In genomic region chr2:127024769-127025356, GRCh38 we compare ENCODE assay signal across 9 cellular contexts.
DNase-seq lines count a peak whose midpoint lies in the region; ATAC-seq, FAIRE-seq and TF ChIP-seq lines count a peak whose summit lies in the region.
"Had no signal": no experiment of that assay in that cellular context is flagged by ENCODE, and none has a peak within 500 bp of the region (broad histone marks: within the 10 kb centered on the region; RNA-seq: fewer than 3 reads in every experiment).

No MANE protein-coding gene starts in this region.

- no peak for FAIRE-seq in urothelium cell line (lab: Jason Lieb, UNC)
- FAIRE-seq: endometrium had no signal

- peak overlapping the region; percentile 63 for H3K4me3 ChIP-seq in epithelial cell of proximal tubule (ENCODE audit: low read depth, low read length)

- ATAC-seq in GM21423 (IDR thresholded peaks at IDR 0.05; ENCODE audit: unreplicated experiment) (peak; percentile 7), HG02981 (IDR thresholded peaks at IDR 0.05; ENCODE audit: unreplicated experiment) (no peak)

- TF ChIP-seq CTCF in epithelial cell of proximal tubule (conservative IDR thresholded peaks at IDR 0.05; ENCODE audit: low read depth, low read length): peak; percentile 45

- DNase-seq in Ammon's horn (ENCODE audit: low spot score) (peak; percentile 64), NCI-H82 treated with DMSO at 0.1 percent for 48 hours (lab: John Stamatoyannopoulos, UW; ENCODE audit: unreplicated experiment) (peak; percentile 88), epithelial cell of proximal tubule (ENCODE audit: low read depth) (no peak), mucosa of gallbladder (ENCODE audit: low spot score) (peak; percentile 34), urothelium cell line (ENCODE audit: low spot score) (peak; percentile 86), NCI-H187 (lab: John Stamatoyannopoulos, UW) (no peak)

Comparison
In these comparisons a context has a peak if more than half of its experiments do, and no peak if none do; other contexts are left out.
1. DNase-seq: peak in Ammon's horn (single experiment), NCI-H82 treated with DMSO at 0.1 percent for 48 hours (single experiment), mucosa of gallbladder (single experiment) and urothelium cell line (single experiment); none in epithelial cell of proximal tubule (single experiment) and NCI-H187 (0 of 2).